ENCODE assay signal across 1 cellular context in genomic region chr6:105036371-105036770, GRCh38.
TF ChIP-seq lines count a peak whose summit lies in the region.

No MANE protein-coding gene starts in this region.

TF ChIP-seq in H1, 55 proteins besides CTCF, POLR2A, EP300 and RAD21:
- TF ChIP-seq SUZ12 (IDR thresholded peaks at IDR 0.05; ENCODE audit: low read length) (no peak), KDM1A (IDR thresholded peaks at IDR 0.05; ENCODE audit: borderline replicate concordance, low read length) (no peak), CBX5 (IDR thresholded peaks at IDR 0.05; ENCODE audit: low read depth, low read length) (no peak), CHD2 (IDR thresholded peaks at IDR 0.05; ENCODE audit: low read length) (no peak), ZNF274 (IDR thresholded peaks at IDR 0.05; ENCODE audit: borderline replicate concordance, extremely low read depth, low read length) (no peak), ATF3 (IDR thresholded peaks at IDR 0.05; ENCODE audit: insufficient read depth, low read depth, low read length) (no peak), NRF1 (IDR thresholded peaks at IDR 0.05; ENCODE audit: low read depth, low read length) (no peak), RNF2 (IDR thresholded peaks at IDR 0.05; ENCODE audit: borderline replicate concordance, low read depth, low read length, missing control alignments, poor library complexity, severe bottlenecking) (no peak), RXRA (IDR thresholded peaks at IDR 0.05; ENCODE audit: insufficient read depth, low read depth, low read length) (no peak), SAP30 (IDR thresholded peaks at IDR 0.05; ENCODE audit: insufficient read depth, insufficient replicate concordance, low read length) (no peak), SIN3A (conservative IDR thresholded peaks at IDR 0.05 in 1 of 2, IDR thresholded peaks at IDR 0.05 in 1 of 2; ENCODE audit: low read depth in 1 of 2, low read length in 2 of 2) (no peak), EZH2 (IDR thresholded peaks at IDR 0.05; ENCODE audit: low read depth, low read length, severe bottlenecking) (no peak)
